Comparison of ENCODE assay signal across 1 cellular context in genomic region chr12:54935235-54935951, GRCh38.
TF ChIP-seq lines count a peak whose summit lies in the region.

No MANE protein-coding gene starts in this region.

TF ChIP-seq in K562, 482 proteins besides CTCF, POLR2A, EP300 and RAD21 (continued from another document and continues in another):
- TF ChIP-seq RNF219 (CRISPR knock-in tag; IDR thresholded peaks at IDR 0.05) = no peak
- TF ChIP-seq CBX5 (IDR thresholded peaks at IDR 0.05; ENCODE audit: borderline replicate concordance, low read depth) = no peak
- TF ChIP-seq PTTG1 (tag; IDR thresholded peaks at IDR 0.05; ENCODE audit: low read depth) = no peak
- no peak for TF ChIP-seq BHLHE40 (IDR thresholded peaks at IDR 0.05; ENCODE audit: low read length)
- TF ChIP-seq NCOA6 (IDR thresholded peaks at IDR 0.05) = no peak
- no peak for TF ChIP-seq ARID3B (CRISPR knock-in tag; IDR thresholded peaks at IDR 0.05; ENCODE audit: borderline replicate concordance)
- no peak for TF ChIP-seq NR2F6 (CRISPR knock-in tag; IDR thresholded peaks at IDR 0.05)
- no peak for TF ChIP-seq FUS (optimal IDR thresholded peaks at IDR 0.05; ENCODE audit: low read depth, low read length)
- TF ChIP-seq ZNF324 (CRISPR knock-in tag; IDR thresholded peaks at IDR 0.05) = no peak
- TF ChIP-seq HINFP (tag; conservative IDR thresholded peaks at IDR 0.05; ENCODE audit: low read depth) = peak; percentile 84
- no peak for TF ChIP-seq GTF2A2 (tag; IDR thresholded peaks at IDR 0.05)
- peak; percentile 84; the same call in 1 of the 2 replicates for TF ChIP-seq JUN (IDR thresholded peaks at IDR 0.05; ENCODE audit: borderline replicate concordance, low read depth, low read length)
- TF ChIP-seq JUN (CRISPR knock-in tag; IDR thresholded peaks at IDR 0.05; ENCODE audit: borderline replicate concordance) = no peak
- no peak for TF ChIP-seq ZFP30 (CRISPR knock-in tag; IDR thresholded peaks at IDR 0.05; ENCODE audit: borderline replicate concordance)
- TF ChIP-seq ZNF395 (CRISPR knock-in tag; IDR thresholded peaks at IDR 0.05) = peak; percentile 51; the same call in 1 of the 2 replicates
- TF ChIP-seq RBM25 (IDR thresholded peaks at IDR 0.05; ENCODE audit: low read depth, low read length, severe bottlenecking) = no peak
- no peak for TF ChIP-seq MAX (CRISPR knock-in tag; IDR thresholded peaks at IDR 0.05)
- no peak for TF ChIP-seq STAT5A (IDR thresholded peaks at IDR 0.05; ENCODE audit: borderline replicate concordance, low read length)
- no peak for TF ChIP-seq MECOM (CRISPR knock-in tag; IDR thresholded peaks at IDR 0.05)
- TF ChIP-seq ZNF232 (CRISPR knock-in tag; IDR thresholded peaks at IDR 0.05) = no peak
- TF ChIP-seq E2F4 (CRISPR knock-in tag; IDR thresholded peaks at IDR 0.05; ENCODE audit: low read depth) = no peak
- TF ChIP-seq CAMTA2 (CRISPR knock-in tag; conservative IDR thresholded peaks at IDR 0.05) = no peak
- no peak for TF ChIP-seq CC2D1A (IDR thresholded peaks at IDR 0.05)
- TF ChIP-seq ZNF644 (tag; IDR thresholded peaks at IDR 0.05; ENCODE audit: low read depth) = peak; percentile 24; the same call in 1 of the 2 replicates
- TF ChIP-seq MTA3 (IDR thresholded peaks at IDR 0.05; ENCODE audit: borderline replicate concordance) = no peak
- TF ChIP-seq PHB2 (IDR thresholded peaks at IDR 0.05; ENCODE audit: low read depth) = no peak
- no peak for TF ChIP-seq SRSF7 (optimal IDR thresholded peaks at IDR 0.05; ENCODE audit: low read depth, low read length)
- 0 out of 4 replicates have a peak, but pooled peaks have one; percentile 34 to 50 for TF ChIP-seq MNT (conservative IDR thresholded peaks at IDR 0.05)
- no peak for TF ChIP-seq SMC3 (conservative IDR thresholded peaks at IDR 0.05; ENCODE audit: insufficient read depth, low read depth, low read length)
- peak; percentile 62; a peak in 3 of 4 replicates for TF ChIP-seq TRIM24 (IDR thresholded peaks at IDR 0.05)
- TF ChIP-seq GTF3C2 (IDR thresholded peaks at IDR 0.05; ENCODE audit: borderline replicate concordance, extremely low read depth, insufficient read length) = no peak
- 0 out of 2 replicates have a peak, but pooled peaks have one; percentile 37 for TF ChIP-seq GATAD2B (IDR thresholded peaks at IDR 0.05; ENCODE audit: borderline replicate concordance)
- TF ChIP-seq HNRNPUL1 (IDR thresholded peaks at IDR 0.05; ENCODE audit: low read length) = no peak
- TF ChIP-seq PHTF2 (CRISPR knock-in tag; IDR thresholded peaks at IDR 0.05) = no peak
- TF ChIP-seq ETV5 (CRISPR knock-in tag; IDR thresholded peaks at IDR 0.05; ENCODE audit: low read depth) = no peak
- no peak for TF ChIP-seq DACH1 (IDR thresholded peaks at IDR 0.05; ENCODE audit: partially characterized antibody)
- TF ChIP-seq FOXA3 (CRISPR knock-in tag; conservative IDR thresholded peaks at IDR 0.05 in 1 of 2, IDR thresholded peaks at IDR 0.05 in 1 of 2) = no peak; a peak in 1 of 4 replicates
- no peak for TF ChIP-seq KLF10 (CRISPR knock-in tag; IDR thresholded peaks at IDR 0.05)
- no peak for TF ChIP-seq FOXJ2 (tag; IDR thresholded peaks at IDR 0.05)
- no peak for TF ChIP-seq USF1 (CRISPR knock-in tag; IDR thresholded peaks at IDR 0.05)
- no peak for TF ChIP-seq FOXK1 (CRISPR knock-in tag; IDR thresholded peaks at IDR 0.05; ENCODE audit: borderline replicate concordance)
- TF ChIP-seq TAF7 (tag; IDR thresholded peaks at IDR 0.05) = no peak
- TF ChIP-seq BCLAF1 (IDR thresholded peaks at IDR 0.05; ENCODE audit: borderline replicate concordance in 1 of 2, control insufficient read depth in 1 of 2, low read depth in 2 of 2, low read length in 1 of 2) = no peak
- no peak for TF ChIP-seq MXD1 (CRISPR knock-in tag; IDR thresholded peaks at IDR 0.05; ENCODE audit: borderline replicate concordance, poor library complexity, severe bottlenecking)
- TF ChIP-seq CBFA2T3 (IDR thresholded peaks at IDR 0.05) = no peak
- no peak for TF ChIP-seq POLR2B (IDR thresholded peaks at IDR 0.05; ENCODE audit: low read depth, partially characterized antibody)
- no peak for TF ChIP-seq ELF4 (CRISPR knock-in tag; IDR thresholded peaks at IDR 0.05)
- no peak for TF ChIP-seq KAT8 (IDR thresholded peaks at IDR 0.05; ENCODE audit: low read depth)
- no peak for TF ChIP-seq RCOR1 (IDR thresholded peaks at IDR 0.05; ENCODE audit: borderline replicate concordance in 1 of 2, low read depth in 2 of 2, low read length in 2 of 2)
- peak; percentile 96 for TF ChIP-seq FOSL1 (tag; conservative IDR thresholded peaks at IDR 0.05)
- no peak for TF ChIP-seq PYGO2 (tag; IDR thresholded peaks at IDR 0.05)
- no peak for TF ChIP-seq ZNF830 (CRISPR knock-in tag; IDR thresholded peaks at IDR 0.05)
